ENCODE assay signal across 18 cellular contexts in genomic region chr2:120693121-120693520, GRCh38. TPM values are rescaled to one million over a fixed set of nuclear protein-coding genes. Genes with fewer than 3 reads are reported as not detected.
DNase-seq lines count a peak whose midpoint lies in the region; ATAC-seq and TF ChIP-seq lines count a peak whose summit lies in the region.
"Had no signal": no experiment of that assay in that cellular context is flagged by ENCODE, and none has a peak within 500 bp of the region (broad histone marks: within the 10 kb centered on the region; RNA-seq: fewer than 3 reads in every experiment).

No MANE protein-coding gene starts in this region.

- no peaks in the 10 kb centered on the region for H3K79me1 ChIP-seq in mesenchymal stem cell (replicated peaks; ENCODE audit: low read length, poor library complexity, severe bottlenecking)

- H3F3A ChIP-seq in PC-3 (ENCODE audit: low read length, unreplicated experiment), result no peaks in the 10 kb centered on the region

- intact Hi-C loops in PC-3 (cut with micrococcal nuclease), result no loop called here
- intact Hi-C loops in gastrocnemius medialis (cut with DNase I; ENCODE audit: low total_unique reads), result no loop called here

- H2BK120ac ChIP-seq in mesenchymal stem cell (ENCODE audit: low read depth, low read length), result no peak overlapping the region

- no peaks in the 10 kb centered on the region for H4K20me1 ChIP-seq in PC-3 (ENCODE audit: low read length)

- H2BK15ac ChIP-seq in mesenchymal stem cell (ENCODE audit: low read depth, poor library complexity, severe bottlenecking), result no peak overlapping the region

- H3K27me3 ChIP-seq in PC-3 (ENCODE audit: low read length), result no peaks in the 10 kb centered on the region
- peaks cover 19 to 48% of the 10 kb centered on the region in 2 experiments for H3K27me3 ChIP-seq in mesenchymal stem cell (ENCODE audit: control insufficient read depth in 1 of 2, insufficient read depth in 1 of 2, low read length in 2 of 2)
- H3K27me3 ChIP-seq in gastrocnemius medialis, result peaks cover 0 to 8% (median 8%) of the 10 kb centered on the region in 3 donors
- H3K27me3 ChIP-seq in BE2C, result no peaks in the 10 kb centered on the region

- 77% methylated on average over 2 of the region's 2 CpGs for WGBS in mesenchymal stem cell

- BruUV-seq in PC-3 (replicated peaks; lab: Mats Ljungman, UMichigan), result no TSS peak

- ATAC-seq in PC-3, result no peak
- ATAC-seq in gastrocnemius medialis, result no peak
- no peak for ATAC-seq in activated naive CD8-positive, alpha-beta T cell treated with anti-CD3 and anti-CD28 coated beads, Interleukin-2, amount 50 U/mL, for 24 hours
- ATAC-seq: CD8-positive, alpha-beta T cell had no signal

- H3K4me3 ChIP-seq in PC-3 (ENCODE audit: low read length), result no peak overlapping the region
- no peak overlapping the region for H3K4me3 ChIP-seq in epithelial cell of esophagus (ENCODE audit: low read length)
- H3K4me3 ChIP-seq in mesenchymal stem cell (ENCODE audit: insufficient read depth in 1 of 2, low read depth in 1 of 2, low read length in 2 of 2), result no peak overlapping the region
- H3K4me3 ChIP-seq in gastrocnemius medialis, result no peak overlapping the region
- no peak overlapping the region for H3K4me3 ChIP-seq in BE2C (ENCODE audit: low read depth, low read length)
- H3K4me3 ChIP-seq: BLaER1 treated with 17β-estradiol and CSF1 and Interleukin-3, amounts not matched to agents 10 nM and 100 nM; PC-9 had no signal

- H3K9me2 ChIP-seq in PC-3 (replicated peaks; ENCODE audit: low read length), result no peaks in the 10 kb centered on the region

- H3K4me3 Mint-ChIP-seq in activated naive CD8-positive, alpha-beta T cell treated with anti-CD3 and anti-CD28 coated beads, Interleukin-2, amount 50 U/mL, for 24 hours, result no peak overlapping the region
- H3K4me3 Mint-ChIP-seq: CD8-positive, alpha-beta T cell had no signal

- in situ Hi-C loops in gastrocnemius medialis (cut with MboI; ENCODE audit: low sequenced_read_pairs in 4 of 4), result loop anchor here in 2 of 4 donors (5.0 to 25.0 kb wide), 2 partner anchors 384 to 981 kb away; no protein-coding TSS in a partner anchor

- H3K27ac ChIP-seq in PC-3 (ENCODE audit: low read length), result no peak overlapping the region
- H3K27ac ChIP-seq in mesenchymal stem cell (ENCODE audit: low read length, poor library complexity, severe bottlenecking), result no peak overlapping the region
- H3K27ac ChIP-seq in gastrocnemius medialis, result no peak overlapping the region
- H3K27ac ChIP-seq: BLaER1 treated with 17β-estradiol and CSF1 and Interleukin-3, amounts not matched to agents 10 nM and 100 nM; PC-9; RWPE1 had no signal

- H3K4me1 ChIP-seq in PC-3 (ENCODE audit: insufficient read depth, low read length) (peaks cover 6% of the 10 kb centered on the region; the same call in 1 of the 2 replicates), mesenchymal stem cell (ENCODE audit: control insufficient read depth, insufficient read depth, low read depth, low read length) (peaks cover 7% of the 10 kb centered on the region), gastrocnemius medialis (no peaks in the 10 kb centered on the region), BE2C (no peaks in the 10 kb centered on the region)

- H3K4me1 Mint-ChIP-seq in activated naive CD8-positive, alpha-beta T cell treated with anti-CD3 and anti-CD28 coated beads, Interleukin-2, amount 50 U/mL, for 24 hours, result peaks cover 4% of the 10 kb centered on the region

- CTCF ChIA-PET in PC-3 (lab: Charles Lee), result no interaction called here

- TF ChIP-seq POLR2A in gastrocnemius medialis (IDR thresholded peaks at IDR 0.05), result no peak

- no peaks in the 10 kb centered on the region for H3K36me3 Mint-ChIP-seq in activated naive CD8-positive, alpha-beta T cell treated with anti-CD3 and anti-CD28 coated beads, Interleukin-2, amount 50 U/mL, for 24 hours (ENCODE audit: low read depth)
- H3K36me3 Mint-ChIP-seq: CD8-positive, alpha-beta T cell had no signal

- H3K4me2 ChIP-seq in PC-3 (ENCODE audit: low read length) (no peak overlapping the region), mesenchymal stem cell (ENCODE audit: low read length, poor library complexity, severe bottlenecking) (no peak overlapping the region)
- H3K4me2 ChIP-seq: BLaER1 treated with 17β-estradiol and CSF1 and Interleukin-3, amounts not matched to agents 10 nM and 100 nM; PC-9 had no signal

- H2AFZ ChIP-seq in PC-3 (ENCODE audit: low read length), result no peak overlapping the region
- no peak overlapping the region for H2AFZ ChIP-seq in mesenchymal stem cell (ENCODE audit: low read depth, low read length)
- H2AFZ ChIP-seq: PC-9 had no signal

- H3K27ac Mint-ChIP-seq in activated naive CD8-positive, alpha-beta T cell treated with anti-CD3 and anti-CD28 coated beads, Interleukin-2, amount 50 U/mL, for 24 hours, result no peak overlapping the region
- H3K27ac Mint-ChIP-seq: CD8-positive, alpha-beta T cell had no signal

- POLR2A ChIA-PET in PC-3 (lab: Charles Lee; ENCODE audit: unreplicated experiment), result no interaction called here

- TF ChIP-seq CTCF in PC-3 (conservative IDR thresholded peaks at IDR 0.05; ENCODE audit: low read depth, low read length), result no peak
- no peak for TF ChIP-seq CTCF in epithelial cell of esophagus (IDR thresholded peaks at IDR 0.05; ENCODE audit: insufficient read depth, low read depth, low read length, missing control alignments)
- no peak for TF ChIP-seq CTCF in gastrocnemius medialis (IDR thresholded peaks at IDR 0.05 in 4 of 5, conservative IDR thresholded peaks at IDR 0.05 in 1 of 5)
- no peak for TF ChIP-seq CTCF in BE2C (IDR thresholded peaks at IDR 0.05; ENCODE audit: low read depth, low read length)

- H3K9ac ChIP-seq in PC-3 (ENCODE audit: low read length) (no peak overlapping the region), mesenchymal stem cell (ENCODE audit: low read length) (no peak overlapping the region)
- H3K9ac ChIP-seq: BLaER1 treated with 17β-estradiol and CSF1 and Interleukin-3, amounts not matched to agents 10 nM and 100 nM had no signal

- no peak overlapping the region for H2BK12ac ChIP-seq in mesenchymal stem cell (ENCODE audit: low read length in 2 of 2)

- no peaks in the 10 kb centered on the region for H3K36me3 ChIP-seq in PC-3 (ENCODE audit: low read depth, low read length)
- no peaks in the 10 kb centered on the region for H3K36me3 ChIP-seq in mesenchymal stem cell (ENCODE audit: control insufficient read depth in 1 of 2, insufficient read depth in 2 of 2, low read depth in 1 of 2, low read length in 2 of 2)
- no peaks in the 10 kb centered on the region for H3K36me3 ChIP-seq in gastrocnemius medialis
- H3K36me3 ChIP-seq in BE2C, result no peaks in the 10 kb centered on the region
- H3K36me3 ChIP-seq: BLaER1 treated with 17β-estradiol and CSF1 and Interleukin-3, amounts not matched to agents 10 nM and 100 nM had no signal

- H3K9me3 Mint-ChIP-seq in activated naive CD8-positive, alpha-beta T cell treated with anti-CD3 and anti-CD28 coated beads, Interleukin-2, amount 50 U/mL, for 24 hours, result no peaks in the 10 kb centered on the region
- H3K9me3 Mint-ChIP-seq: CD8-positive, alpha-beta T cell had no signal

- no peak overlapping the region for H2BK5ac ChIP-seq in mesenchymal stem cell (ENCODE audit: low read depth, low read length, poor library complexity, severe bottlenecking)

- H3K79me2 ChIP-seq in PC-3 (ENCODE audit: low read length), result no peaks in the 10 kb centered on the region

- H3K27me3 Mint-ChIP-seq in activated naive CD8-positive, alpha-beta T cell treated with anti-CD3 and anti-CD28 coated beads, Interleukin-2, amount 50 U/mL, for 24 hours, result peaks cover 47% of the 10 kb centered on the region

- H2AK5ac ChIP-seq in mesenchymal stem cell (ENCODE audit: low read length, severe bottlenecking), result no peak overlapping the region

- no peak overlapping the region for H3K4ac ChIP-seq in mesenchymal stem cell (ENCODE audit: low read depth in 1 of 2, low read length in 2 of 2)

- H3K23ac ChIP-seq in mesenchymal stem cell (ENCODE audit: low read length in 2 of 2), result no peak overlapping the region

- H3K14ac ChIP-seq in mesenchymal stem cell (ENCODE audit: low read length in 2 of 2), result no peak overlapping the region

- H3K9me3 ChIP-seq in PC-3 (ENCODE audit: low read length) (no peaks in the 10 kb centered on the region), mesenchymal stem cell (ENCODE audit: control insufficient read depth, low read length) (no peaks in the 10 kb centered on the region), gastrocnemius medialis (no peaks in the 10 kb centered on the region), BE2C (no peaks in the 10 kb centered on the region)
- H3K9me3 ChIP-seq: BLaER1 treated with 17β-estradiol and CSF1 and Interleukin-3, amounts not matched to agents 10 nM and 100 nM had no signal

- H4K8ac ChIP-seq in mesenchymal stem cell (ENCODE audit: low read length), result no peak overlapping the region

- no peak overlapping the region for H3K18ac ChIP-seq in mesenchymal stem cell (ENCODE audit: low read depth in 1 of 2, low read length in 2 of 2)

- no peak overlapping the region for H4K91ac ChIP-seq in mesenchymal stem cell (ENCODE audit: low read length)

- DNase-seq in AG08395 (ENCODE audit: low spot score) (peak; percentile 29), PC-3 (peak; percentile 22), epithelial cell of esophagus (ENCODE audit: low read depth) (peak; percentile 45), mesenchymal stem cell (peak; percentile 43), gastrocnemius medialis (no peak), SW480 (ENCODE audit: low spot score) (no peak), BE2C (no peak)
- no peak for DNase-seq in activated naive CD8-positive, alpha-beta T cell treated with anti-CD3 and anti-CD28 coated beads, Interleukin-2, amount 50 U/mL, for 24 hours
- DNase-seq: Calu3; CD8-positive, alpha-beta T cell; KBM-7; MV-4-11; NCI-H187; NCI-H226; NCI-H526; PC-9 had no signal

RNA-seq across cellular contexts. Expression of gene GLI2, which starts 42.5 kb away (rescaled TPM):
- total RNA-seq in PC-3 (2014; rRNA removed) (4.0 and 30.3 TPM in 2 replicates), gastrocnemius medialis (under 1 TPM; 0.27 to 0.49 (median 0.29) TPM)
- polyA plus RNA-seq in mesenchymal stem cell (2013, experiment 1 of 2), result 28.9 TPM
- 29.5 TPM for polyA plus RNA-seq in mesenchymal stem cell (2013, experiment 2 of 2)
- polyA plus RNA-seq in BE2C (2012; ENCODE audit: insufficient read depth, insufficient read length, low read depth), result 10.3 TPM
- total RNA-seq: CD8-positive, alpha-beta T cell had no signal

Comparison
In these comparisons a context has a peak if more than half of its experiments do, and no peak if none do; other contexts are left out.
1. DNase-seq: peak in AG08395 (single experiment), PC-3 (single experiment), epithelial cell of esophagus (single experiment) and mesenchymal stem cell (single experiment); none in gastrocnemius medialis (0 of 2), SW480 (single experiment), BE2C (single experiment) and activated naive CD8-positive, alpha-beta T cell treated with anti-CD3 and anti-CD28 coated beads, Interleukin-2, amount 50 U/mL, for 24 hours (single experiment).